8 cellular contexts compared by ENCODE assay signal in genomic region chrX:40097492-40098263, GRCh38. TPM values are rescaled to one million over a fixed set of nuclear protein-coding genes. Genes with fewer than 3 reads are reported as not detected.
DNase-seq lines count a peak whose midpoint lies in the region; ATAC-seq and TF ChIP-seq lines count a peak whose summit lies in the region.

Gene BCOR, minus strand, starts transcription at chrX:40097958. Its CDS starts 20,029 bp downstream, at chrX:40077929.

- H3K4me1 ChIP-seq in BE2C (peaks cover 6% of the 10 kb centered on the region; the same call in 1 of the 2 replicates), lower lobe of right lung (peaks cover 23% of the 10 kb centered on the region)

- TF ChIP-seq CTCF in BE2C (IDR thresholded peaks at IDR 0.05; ENCODE audit: low read depth, low read length) (no peak), GM20000 (IDR thresholded peaks at IDR 0.05; ENCODE audit: extremely low read depth, missing control alignments) (no peak), lower lobe of right lung (IDR thresholded peaks at IDR 0.05) (no peak)

- H3K27ac Mint-ChIP-seq in activated CD4-positive, alpha-beta T cell treated with anti-CD3 and anti-CD28 coated beads for 36 hours = peak within 1 kb of the TSS; percentile 77

- no peaks in the 10 kb centered on the region for H3K27me3 Mint-ChIP-seq in activated CD4-positive, alpha-beta T cell treated with anti-CD3 and anti-CD28 coated beads for 36 hours

- peaks cover 22% of the 10 kb centered on the region for H3K4me1 Mint-ChIP-seq in activated CD4-positive, alpha-beta T cell treated with anti-CD3 and anti-CD28 coated beads for 36 hours

- peak within 1 kb of the TSS; percentile 67 for H3K4me3 ChIP-seq in BE2C (ENCODE audit: low read depth, low read length)
- H3K4me3 ChIP-seq in lower lobe of right lung = peak within 1 kb of the TSS; percentile 74

- H3K27me3 ChIP-seq in BE2C = no peaks in the 10 kb centered on the region
- no peaks in the 10 kb centered on the region for H3K27me3 ChIP-seq in lower lobe of right lung (ENCODE audit: low read depth)

- POLR2A ChIA-PET in activated CD4-positive, alpha-beta T cell treated with anti-CD3 and anti-CD28 coated beads for 36 hours (lab: Charles Lee) = interaction anchor here (0.6 to 2.7 kb wide), 5 partner anchors 73 to 1294 kb away, joined by 3 to 8 read pairs (median 4); no protein-coding TSS in a partner anchor

- H3K4me3 Mint-ChIP-seq in activated CD4-positive, alpha-beta T cell treated with anti-CD3 and anti-CD28 coated beads for 36 hours = peak within 1 kb of the TSS; percentile 86

- H3K36me3 ChIP-seq in BE2C (no peaks in the 10 kb centered on the region), lower lobe of right lung (no peaks in the 10 kb centered on the region)

- H3K36me3 Mint-ChIP-seq in activated CD4-positive, alpha-beta T cell treated with anti-CD3 and anti-CD28 coated beads for 36 hours (ENCODE audit: low read depth) = peaks cover 2% of the 10 kb centered on the region

- CTCF ChIA-PET in activated CD4-positive, alpha-beta T cell treated with anti-CD3 and anti-CD28 coated beads for 36 hours (lab: Charles Lee) = interaction anchor here (0.9 to 1.2 kb wide), 2 partner anchors 13 to 75 kb away, joined by 3 to 5 read pairs; no protein-coding TSS in a partner anchor

- DNase-seq in BE2C = peak; percentile 82
- DNase-seq in GM20000 (ENCODE audit: low spot score) = peak; percentile 71
- peak; percentile 38 for DNase-seq in NCI-H2196 treated with DMSO at 0.1 percent for 48 hours (lab: John Stamatoyannopoulos, UW; ENCODE audit: unreplicated experiment)
- DNase-seq in activated CD4-positive, alpha-beta T cell treated with anti-CD3 and anti-CD28 coated beads for 36 hours = peak; percentile 88
- peak; percentile 53 for DNase-seq in dermis blood vessel endothelial cell
- peak; percentile 77 for DNase-seq in lower lobe of right lung
- peak; percentile 57 to 66 for DNase-seq in stimulated activated CD4-positive, alpha-beta T cell treated with anti-CD3 and anti-CD28 coated beads, Interleukin-4, amount 100 ng/mL, for 48 hours (ENCODE audit: low read depth in 2 of 2)

- H3K9me3 Mint-ChIP-seq in activated CD4-positive, alpha-beta T cell treated with anti-CD3 and anti-CD28 coated beads for 36 hours (ENCODE audit: low read depth) = no peaks in the 10 kb centered on the region

- intact Hi-C loops in activated CD4-positive, alpha-beta T cell treated with anti-CD3 and anti-CD28 coated beads for 36 hours (cut with DNase I, micrococcal nuclease) = loop anchor here (1.0 to 10.0 kb wide), 14 partner anchors 9 to 1295 kb away; partner anchors contain the start of gene MID1IP1 (in 1 of the 2)
- intact Hi-C loops in lower lobe of right lung (cut with DNase I) = no loop called here

- peak; percentile 40 for ATAC-seq in activated CD4-positive, alpha-beta T cell treated with anti-CD3 and anti-CD28 coated beads for 36 hours
- ATAC-seq in lower lobe of right lung (peak; percentile 62 to 80), HG02870 (IDR thresholded peaks at IDR 0.05; ENCODE audit: unreplicated experiment) (no peak)

- H3K27ac ChIP-seq in lower lobe of right lung = peak within 1 kb of the TSS; percentile 85

- H3K9me3 ChIP-seq in BE2C = no peaks in the 10 kb centered on the region
- H3K9me3 ChIP-seq in lower lobe of right lung = no peaks in the 10 kb centered on the region

RNA-seq across cellular contexts. Expression of gene BCOR, which starts in this region (rescaled TPM):
- polyA plus RNA-seq in BE2C (2012; ENCODE audit: insufficient read depth, insufficient read length, low read depth) = 61.8 TPM
- 10 to 100 TPM; 34.7 to 51.1 TPM for total RNA-seq in activated CD4-positive, alpha-beta T cell treated with anti-CD3 and anti-CD28 coated beads for 36 hours
- total RNA-seq in dermis blood vessel endothelial cell (8.8 and 31.6 TPM in 2 replicates), lower lobe of right lung (25.7 TPM)

Comparison
In these comparisons a context has a peak if more than half of its experiments do, and no peak if none do; other contexts are left out.
1. DNase-seq: peak in every context shown above with its lines; median percentile 88 in activated CD4-positive, alpha-beta T cell treated with anti-CD3 and anti-CD28 coated beads for 36 hours; 82 in BE2C; 77 in lower lobe of right lung; 71 in GM20000; 62 in stimulated activated CD4-positive, alpha-beta T cell treated with anti-CD3 and anti-CD28 coated beads, Interleukin-4, amount 100 ng/mL, for 48 hours; 53 in dermis blood vessel endothelial cell; 38 in NCI-H2196 treated with DMSO at 0.1 percent for 48 hours.